Comparison of ENCODE assay signal across 9 cellular contexts in the genomic region with DNA sequence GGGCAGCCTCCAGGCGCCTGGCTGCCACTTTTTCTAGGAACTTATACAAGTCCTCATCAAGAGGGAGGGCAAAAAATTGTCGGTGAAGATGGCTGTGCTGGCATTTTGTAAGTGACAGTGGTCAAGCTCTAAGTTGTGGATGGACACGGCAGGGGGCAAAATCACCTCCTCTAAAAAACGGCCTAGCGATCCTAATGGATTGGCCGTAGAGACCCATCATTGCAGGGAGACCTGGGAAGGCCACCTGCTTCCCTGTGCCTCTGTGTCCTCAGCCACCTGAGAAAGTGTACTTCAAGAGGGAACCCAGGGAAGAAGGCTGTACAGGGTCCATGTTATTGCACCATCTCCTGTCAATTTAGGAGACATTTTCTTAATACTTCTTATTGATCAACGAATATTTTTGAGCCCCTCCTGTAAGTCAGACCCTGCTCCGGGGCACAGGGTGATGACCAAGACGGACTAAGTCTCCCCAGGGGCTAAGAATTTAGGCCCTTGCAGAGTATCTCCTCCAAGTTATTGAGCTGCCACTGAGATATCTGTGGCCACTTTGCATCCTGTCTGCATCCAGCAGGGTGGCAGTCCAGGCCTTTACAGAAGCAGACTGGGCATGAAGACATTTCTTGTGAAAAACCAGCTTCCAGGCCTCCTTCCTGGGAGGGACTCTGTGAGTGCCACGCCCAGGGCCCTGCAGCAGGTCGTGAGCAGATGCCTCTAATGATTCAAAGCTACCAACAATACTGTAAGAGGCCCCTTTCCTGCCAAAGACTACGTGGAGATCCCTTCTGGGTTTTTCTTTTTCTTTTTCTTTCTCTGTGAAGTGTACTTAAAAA. TPM values are rescaled to one million over a fixed set of nuclear protein-coding genes. Genes with fewer than 3 reads are reported as not detected.
DNase-seq lines count a peak whose midpoint lies in the region; ATAC-seq and TF ChIP-seq lines count a peak whose summit lies in the region.
"Had no signal": no experiment of that assay in that cellular context is flagged by ENCODE, and none has a peak within 500 bp of the region (broad histone marks: within the 10 kb centered on the region; RNA-seq: fewer than 3 reads in every experiment).

No MANE protein-coding gene starts in this region.

- H3K27ac ChIP-seq in DND-41 (ENCODE audit: low read length) = no peak overlapping the region
- peak overlapping the region; percentile 83 for H3K27ac ChIP-seq in KOPT-K1 (ENCODE audit: low read depth, low read length, poor library complexity, severe bottlenecking)
- H3K27ac ChIP-seq in foreskin keratinocyte = peak overlapping the region; percentile 54

- no peak overlapping the region for H3K4me3 ChIP-seq in DND-41 (ENCODE audit: low read depth in 1 of 2, low read length in 2 of 2)
- H3K4me3 ChIP-seq: lung had no signal

- no peaks in the 10 kb centered on the region for H3K36me3 ChIP-seq in DND-41 (ENCODE audit: insufficient read depth, low read length)
- H3K36me3 ChIP-seq in KOPT-K1 (ENCODE audit: insufficient read depth, low read length) = no peaks in the 10 kb centered on the region

- DNase-seq in DND-41 (peak; percentile 42), foreskin keratinocyte (peak in 1 of 2 donors; percentile 68), dedifferentiated amniotic fluid mesenchymal stem cell (ENCODE audit: extremely low spot score) (no peak), NCI-H524 treated with DMSO at 0.1 percent for 48 hours (lab: John Stamatoyannopoulos, UW) (no peak)
- peak; percentile 41 for DNase-seq in activated CD8-positive, alpha-beta memory T cell treated with anti-CD3 and anti-CD28 coated beads, Interleukin-2, amount 50 U/mL, for 4 hours
- DNase-seq in stimulated activated CD4-positive, alpha-beta T cell treated with anti-CD3 and anti-CD28 coated beads, TNF-alpha, amount 100 ng/mL, for 48 hours (ENCODE audit: low read depth in 3 of 3) = peak in 2 of 3 donors; percentile 52 to 62

- ATAC-seq in DND-41 (ENCODE audit: insufficient read depth, low read depth) = peak; percentile 75
- peak; percentile 42 for ATAC-seq in foreskin keratinocyte
- no peak for ATAC-seq in GM21619 (IDR thresholded peaks at IDR 0.05; ENCODE audit: unreplicated experiment)

- no peaks in the 10 kb centered on the region for H3K79me2 ChIP-seq in DND-41 (ENCODE audit: insufficient read depth, low read length)

- TF ChIP-seq CTCF in DND-41 (IDR thresholded peaks at IDR 0.05; ENCODE audit: borderline replicate concordance, extremely low read depth, low read length, poor library complexity, severe bottlenecking) (no peak), foreskin keratinocyte (conservative IDR thresholded peaks at IDR 0.05) (no peak)

- no peaks in the 10 kb centered on the region for H3K27me3 ChIP-seq in DND-41 (ENCODE audit: insufficient read depth, low read length, poor library complexity)
- H3K27me3 ChIP-seq in foreskin keratinocyte = no peaks in the 10 kb centered on the region

- H4K20me1 ChIP-seq in DND-41 (ENCODE audit: insufficient read depth, low read length) = no peaks in the 10 kb centered on the region

- H3K9me3 ChIP-seq in DND-41 (ENCODE audit: insufficient read depth, low read length, severe bottlenecking) = no peaks in the 10 kb centered on the region
- H3K9me3 ChIP-seq in KOPT-K1 (ENCODE audit: insufficient read depth, low read length, poor library complexity, severe bottlenecking) = no peaks in the 10 kb centered on the region

- H2AFZ ChIP-seq in DND-41 (ENCODE audit: low read depth, low read length) = no peak overlapping the region

- H3K4me1 ChIP-seq in DND-41 (ENCODE audit: insufficient read depth, low read length) (peaks cover 7% of the 10 kb centered on the region), foreskin keratinocyte (peaks cover 20% of the 10 kb centered on the region)

- H3K4me2 ChIP-seq in DND-41 (ENCODE audit: insufficient read depth, low read length) = no peak overlapping the region

- H3K9ac ChIP-seq in DND-41 (ENCODE audit: low read depth, low read length) = no peak overlapping the region

RNA-seq across cellular contexts. Expression of a gene that starts 40.5 kb away (rescaled TPM):
- 201 and 215 TPM in 2 replicates for total RNA-seq in foreskin keratinocyte
- 250 and 265 TPM in 2 replicates for polyA plus RNA-seq in foreskin keratinocyte

Comparison
In these comparisons a context has a peak if more than half of its experiments do, and no peak if none do; other contexts are left out.
1. DNase-seq: peak in DND-41 (single experiment), activated CD8-positive, alpha-beta memory T cell treated with anti-CD3 and anti-CD28 coated beads, Interleukin-2, amount 50 U/mL, for 4 hours (single experiment) and stimulated activated CD4-positive, alpha-beta T cell treated with anti-CD3 and anti-CD28 coated beads, TNF-alpha, amount 100 ng/mL, for 48 hours (2 of 3); none in dedifferentiated amniotic fluid mesenchymal stem cell (single experiment) and NCI-H524 treated with DMSO at 0.1 percent for 48 hours (single experiment).